Comparison of ENCODE assay signal across 23 cellular contexts in genomic region chr19:49544154-49544553, GRCh38. TPM values are rescaled to one million over a fixed set of nuclear protein-coding genes. Genes with fewer than 3 reads are reported as not detected.
DNase-seq lines count a peak whose midpoint lies in the region; ATAC-seq and TF ChIP-seq lines count a peak whose summit lies in the region.
"Had no signal": no experiment of that assay in that cellular context is flagged by ENCODE, and none has a peak within 500 bp of the region (broad histone marks: within the 10 kb centered on the region; RNA-seq: fewer than 3 reads in every experiment).

No MANE protein-coding gene starts in this region.

- peak overlapping the region; percentile 26 for H3K27ac Mint-ChIP-seq in T-helper 1 cell treated with Interleukin-12 subunit alpha and Interleukin-12 subunit beta and Interleukin-4 antibody, amounts not matched to agents 30 μg/mL and 1 μg/mL, for 36 hours
- peak overlapping the region; percentile 13 to 85 (median 52) for H3K27ac Mint-ChIP-seq in CD4-positive, CD25-positive, alpha-beta regulatory T cell
- peak overlapping the region; percentile 64 for H3K27ac Mint-ChIP-seq in activated T-helper 1 cell treated with anti-CD3 and anti-CD28 coated beads, Interleukin-12 subunit alpha, Interleukin-12 subunit beta, Interleukin-2, Interleukin-4 antibody, amounts not matched to agents 30 ng/mL and 10 ng/mL and 1 ng/mL, durations not matched to agents 14 hours and 24 hours and 36 hours
- H3K27ac Mint-ChIP-seq in nephron, result peak overlapping the region in 2 of 3 experiments; percentile 14 to 28
- H3K27ac Mint-ChIP-seq: type B pancreatic cell had no signal

- no peak for TF ChIP-seq CTCF in nephron (IDR thresholded peaks at IDR 0.05; ENCODE audit: unreplicated experiment in 3 of 3)
- TF ChIP-seq CTCF in omental fat pad (IDR thresholded peaks at IDR 0.05), result no peak

- no peaks in the 10 kb centered on the region for H3K27me3 Mint-ChIP-seq in T-helper 1 cell treated with Interleukin-12 subunit alpha and Interleukin-12 subunit beta and Interleukin-4 antibody, amounts not matched to agents 30 μg/mL and 1 μg/mL, for 36 hours (ENCODE audit: low read depth)
- no peaks in the 10 kb centered on the region for H3K27me3 Mint-ChIP-seq in CD4-positive, CD25-positive, alpha-beta regulatory T cell
- no peaks in the 10 kb centered on the region for H3K27me3 Mint-ChIP-seq in activated T-helper 1 cell treated with anti-CD3 and anti-CD28 coated beads, Interleukin-12 subunit alpha, Interleukin-12 subunit beta, Interleukin-2, Interleukin-4 antibody, amounts not matched to agents 30 ng/mL and 10 ng/mL and 1 ng/mL, durations not matched to agents 14 hours and 24 hours and 36 hours (ENCODE audit: insufficient read depth)
- no peaks in the 10 kb centered on the region for H3K27me3 Mint-ChIP-seq in nephron (ENCODE audit: low read depth)
- H3K27me3 Mint-ChIP-seq: type B pancreatic cell had no signal

- peaks cover 4% of the 10 kb centered on the region for H3K36me3 Mint-ChIP-seq in T-helper 1 cell treated with Interleukin-12 subunit alpha and Interleukin-12 subunit beta and Interleukin-4 antibody, amounts not matched to agents 30 μg/mL and 1 μg/mL, for 36 hours (ENCODE audit: low read depth)
- H3K36me3 Mint-ChIP-seq in CD4-positive, CD25-positive, alpha-beta regulatory T cell, result peaks cover 7% of the 10 kb centered on the region
- no peaks in the 10 kb centered on the region for H3K36me3 Mint-ChIP-seq in activated T-helper 1 cell treated with anti-CD3 and anti-CD28 coated beads, Interleukin-12 subunit alpha, Interleukin-12 subunit beta, Interleukin-2, Interleukin-4 antibody, amounts not matched to agents 30 ng/mL and 10 ng/mL and 1 ng/mL, durations not matched to agents 14 hours and 24 hours and 36 hours (ENCODE audit: low read depth)
- H3K36me3 Mint-ChIP-seq in nephron (ENCODE audit: low read depth), result peaks cover 8% of the 10 kb centered on the region
- H3K36me3 Mint-ChIP-seq: type B pancreatic cell had no signal

- H3K4me1 ChIP-seq in CD4-positive, CD25-positive, alpha-beta regulatory T cell (ENCODE audit: control insufficient read depth, insufficient read depth, low read length, poor library complexity, severe bottlenecking), result peaks cover 16% of the 10 kb centered on the region
- H3K4me1 ChIP-seq: prostate gland had no signal

- H3K9me3 Mint-ChIP-seq in T-helper 1 cell treated with Interleukin-12 subunit alpha and Interleukin-12 subunit beta and Interleukin-4 antibody, amounts not matched to agents 30 μg/mL and 1 μg/mL, for 36 hours, result no peaks in the 10 kb centered on the region
- no peaks in the 10 kb centered on the region for H3K9me3 Mint-ChIP-seq in CD4-positive, CD25-positive, alpha-beta regulatory T cell
- no peaks in the 10 kb centered on the region for H3K9me3 Mint-ChIP-seq in activated T-helper 1 cell treated with anti-CD3 and anti-CD28 coated beads, Interleukin-12 subunit alpha, Interleukin-12 subunit beta, Interleukin-2, Interleukin-4 antibody, amounts not matched to agents 30 ng/mL and 10 ng/mL and 1 ng/mL, durations not matched to agents 14 hours and 24 hours and 36 hours
- no peaks in the 10 kb centered on the region for H3K9me3 Mint-ChIP-seq in nephron
- H3K9me3 Mint-ChIP-seq: type B pancreatic cell had no signal

- H3K4me3 ChIP-seq in CD4-positive, CD25-positive, alpha-beta regulatory T cell (ENCODE audit: low read depth, low read length), result no peak overlapping the region
- H3K4me3 ChIP-seq: HAP-1, lower lobe of right lung, mucosa of descending colon, prostate gland had no signal

- ATAC-seq in CD4-positive, CD25-positive, alpha-beta regulatory T cell (ENCODE audit: low read depth in 2 of 2), result no peak
- ATAC-seq in omental fat pad (ENCODE audit: low FRiP score), result no peak
- ATAC-seq: lower lobe of right lung, mucosa of descending colon had no signal

- peaks cover 25% of the 10 kb centered on the region for H3K4me1 Mint-ChIP-seq in T-helper 1 cell treated with Interleukin-12 subunit alpha and Interleukin-12 subunit beta and Interleukin-4 antibody, amounts not matched to agents 30 μg/mL and 1 μg/mL, for 36 hours (ENCODE audit: low read depth)
- peaks cover 5 to 28% (median 21%) of the 10 kb centered on the region in 4 donors for H3K4me1 Mint-ChIP-seq in CD4-positive, CD25-positive, alpha-beta regulatory T cell
- peaks cover 26% of the 10 kb centered on the region for H3K4me1 Mint-ChIP-seq in activated T-helper 1 cell treated with anti-CD3 and anti-CD28 coated beads, Interleukin-12 subunit alpha, Interleukin-12 subunit beta, Interleukin-2, Interleukin-4 antibody, amounts not matched to agents 30 ng/mL and 10 ng/mL and 1 ng/mL, durations not matched to agents 14 hours and 24 hours and 36 hours (ENCODE audit: low read depth)
- H3K4me1 Mint-ChIP-seq in nephron, result peaks cover 14% of the 10 kb centered on the region

- no peak overlapping the region for H3K4me3 Mint-ChIP-seq in T-helper 1 cell treated with Interleukin-12 subunit alpha and Interleukin-12 subunit beta and Interleukin-4 antibody, amounts not matched to agents 30 μg/mL and 1 μg/mL, for 36 hours
- peak overlapping the region in 2 of 4 donors; percentile 24 to 49 for H3K4me3 Mint-ChIP-seq in CD4-positive, CD25-positive, alpha-beta regulatory T cell
- no peak overlapping the region for H3K4me3 Mint-ChIP-seq in activated T-helper 1 cell treated with anti-CD3 and anti-CD28 coated beads, Interleukin-12 subunit alpha, Interleukin-12 subunit beta, Interleukin-2, Interleukin-4 antibody, amounts not matched to agents 30 ng/mL and 10 ng/mL and 1 ng/mL, durations not matched to agents 14 hours and 24 hours and 36 hours
- no peak overlapping the region for H3K4me3 Mint-ChIP-seq in nephron
- H3K4me3 Mint-ChIP-seq: type B pancreatic cell had no signal

- no peak for DNase-seq in T-helper 1 cell
- DNase-seq in CD4-positive, CD25-positive, alpha-beta regulatory T cell, result no peak
- no peak for DNase-seq in activated T-helper 1 cell treated with anti-CD3 and anti-CD28 coated beads, Interleukin-12 subunit alpha, Interleukin-12 subunit beta, Interleukin-2, Interleukin-4 antibody, amounts not matched to agents 30 ng/mL and 10 ng/mL and 1 ng/mL, durations not matched to agents 14 hours and 24 hours and 36 hours (ENCODE audit: low spot score)
- DNase-seq in omental fat pad (ENCODE audit: low spot score), result no peak
- DNase-seq in RPMI8226, result no peak
- DNase-seq in NCI-H446 (lab: John Stamatoyannopoulos, UW), result no peak
- DNase-seq: activated CD4-positive, alpha-beta T cell treated with anti-CD3 and anti-CD28 coated beads, Interleukin-2, amount 50 U/mL, for 1 hour; activated effector memory CD4-positive, alpha-beta T cell treated with anti-CD3 and anti-CD28 coated beads, Interleukin-2, amount 50 U/mL, for 16 hours; amygdala; kidney; lower lobe of right lung; mucosa of descending colon; NCI-H1092; NCI-H187 treated with DMSO at 0.1 percent for 48 hours; NCI-H526 treated with DMSO at 0.1 percent for 48 hours had no signal

- no peaks in the 10 kb centered on the region for H3K9me3 ChIP-seq in CD4-positive, CD25-positive, alpha-beta regulatory T cell (ENCODE audit: control insufficient read depth in 2 of 2, low read length in 2 of 2)
- H3K9me3 ChIP-seq: HAP-1, lower lobe of right lung, mucosa of descending colon, prostate gland had no signal

- intact Hi-C loops in activated T-helper 1 cell treated with anti-CD3 and anti-CD28 coated beads, Interleukin-12 subunit alpha, Interleukin-12 subunit beta, Interleukin-2, Interleukin-4 antibody, amounts not matched to agents 30 ng/mL and 10 ng/mL and 1 ng/mL, durations not matched to agents 14 hours and 24 hours and 36 hours (cut with micrococcal nuclease), result no loop called here

- H3K27me3 ChIP-seq in CD4-positive, CD25-positive, alpha-beta regulatory T cell (ENCODE audit: control insufficient read depth, insufficient read depth, low read length), result no peaks in the 10 kb centered on the region

- H3K36me3 ChIP-seq in CD4-positive, CD25-positive, alpha-beta regulatory T cell (ENCODE audit: control insufficient read depth, insufficient read depth, low read length), result no peaks in the 10 kb centered on the region
- H3K36me3 ChIP-seq: HAP-1, prostate gland had no signal

- H3K27ac ChIP-seq in CD4-positive, CD25-positive, alpha-beta regulatory T cell (ENCODE audit: insufficient read depth, low read length, poor library complexity, severe bottlenecking), result no peak overlapping the region
- H3K27ac ChIP-seq: lower lobe of right lung, prostate gland, VCaP had no signal

RNA-seq across cellular contexts. Expression of gene RCN3, which starts 16.4 kb away (rescaled TPM):
- 3.6 TPM for total RNA-seq in CD4-positive, CD25-positive, alpha-beta regulatory T cell
- 1 to 10 TPM; 1.5 to 5.5 (median 2.5) TPM for polyA plus RNA-seq in CD4-positive, CD25-positive, alpha-beta regulatory T cell
- total RNA-seq in activated T-helper 1 cell treated with anti-CD3 and anti-CD28 coated beads, Interleukin-12 subunit alpha, Interleukin-12 subunit beta, Interleukin-2, Interleukin-4 antibody, amounts not matched to agents 30 ng/mL and 10 ng/mL and 1 ng/mL, durations not matched to agents 14 hours and 24 hours and 36 hours, result 2.0 and 2.1 TPM in 2 replicates
- 10 to 100 TPM; 23.7 to 70.1 (median 26.9) TPM for total RNA-seq in omental fat pad
- total RNA-seq: A172 had no signal

RNA-seq across cellular contexts. Expression of gene FCGRT, which starts 31.7 kb away (rescaled TPM):
- 23.3 TPM for total RNA-seq in CD4-positive, CD25-positive, alpha-beta regulatory T cell
- polyA plus RNA-seq in CD4-positive, CD25-positive, alpha-beta regulatory T cell, result 10 to 100 TPM; 43.0 to 63.0 (median 49.8) TPM
- 0.88 and 1.1 TPM in 2 replicates for total RNA-seq in activated T-helper 1 cell treated with anti-CD3 and anti-CD28 coated beads, Interleukin-12 subunit alpha, Interleukin-12 subunit beta, Interleukin-2, Interleukin-4 antibody, amounts not matched to agents 30 ng/mL and 10 ng/mL and 1 ng/mL, durations not matched to agents 14 hours and 24 hours and 36 hours
- 100 to 1,000 TPM; 314 to 479 (median 337) TPM for total RNA-seq in omental fat pad

RNA-seq across cellular contexts. Expression of gene NOSIP, which starts 36.2 kb away (rescaled TPM):
- total RNA-seq in CD4-positive, CD25-positive, alpha-beta regulatory T cell, result 124 TPM
- 100 to 1,000 TPM; 262 to 385 (median 285) TPM for polyA plus RNA-seq in CD4-positive, CD25-positive, alpha-beta regulatory T cell
- 72.1 and 77.5 TPM in 2 replicates for total RNA-seq in activated T-helper 1 cell treated with anti-CD3 and anti-CD28 coated beads, Interleukin-12 subunit alpha, Interleukin-12 subunit beta, Interleukin-2, Interleukin-4 antibody, amounts not matched to agents 30 ng/mL and 10 ng/mL and 1 ng/mL, durations not matched to agents 14 hours and 24 hours and 36 hours
- total RNA-seq in omental fat pad, result 10 to 100 TPM; 36.9 to 70.8 (median 46.4) TPM

RNA-seq across cellular contexts. Expression of gene PRRG2, which starts 37.0 kb away (rescaled TPM):
- total RNA-seq in CD4-positive, CD25-positive, alpha-beta regulatory T cell, result 0.84 TPM
- polyA plus RNA-seq in CD4-positive, CD25-positive, alpha-beta regulatory T cell, result not detected
- 0.59 and 1.2 TPM in 2 replicates for total RNA-seq in activated T-helper 1 cell treated with anti-CD3 and anti-CD28 coated beads, Interleukin-12 subunit alpha, Interleukin-12 subunit beta, Interleukin-2, Interleukin-4 antibody, amounts not matched to agents 30 ng/mL and 10 ng/mL and 1 ng/mL, durations not matched to agents 14 hours and 24 hours and 36 hours
- 1 to 10 TPM in 2 of 4 donors, under 1 TPM in 1, not detected in 1; 0.79 to 5.2 (median 2.3) TPM for total RNA-seq in omental fat pad
- total RNA-seq: RPMI7951 had no signal

RNA-seq across cellular contexts. Expression of gene PRR12, which starts 46.8 kb away (rescaled TPM):
- total RNA-seq in CD4-positive, CD25-positive, alpha-beta regulatory T cell, result 50.2 TPM
- under 1 TPM; 0.05 to 0.18 (median 0.16) TPM for polyA plus RNA-seq in CD4-positive, CD25-positive, alpha-beta regulatory T cell
- total RNA-seq in activated T-helper 1 cell treated with anti-CD3 and anti-CD28 coated beads, Interleukin-12 subunit alpha, Interleukin-12 subunit beta, Interleukin-2, Interleukin-4 antibody, amounts not matched to agents 30 ng/mL and 10 ng/mL and 1 ng/mL, durations not matched to agents 14 hours and 24 hours and 36 hours, result 32.3 and 34.2 TPM in 2 replicates
- total RNA-seq in omental fat pad, result 10 to 100 TPM in 1 of 4 donors, 1 to 10 TPM in 3; 3.3 to 11.3 (median 4.1) TPM

Comparison
In these comparisons a context has a peak if more than half of its experiments do, and no peak if none do; other contexts are left out.
1. RNA of gene FCGRT, which starts 31.7 kb away (total RNA-seq): 314 to 479 TPM in omental fat pad; 23.3 TPM in CD4-positive, CD25-positive, alpha-beta regulatory T cell (single experiment) and 0.88 to 1.1 TPM in activated T-helper 1 cell treated with anti-CD3 and anti-CD28 coated beads, Interleukin-12 subunit alpha, Interleukin-12 subunit beta, Interleukin-2, Interleukin-4 antibody, amounts not matched to agents 30 ng/mL and 10 ng/mL and 1 ng/mL, durations not matched to agents 14 hours and 24 hours and 36 hours; every median in the first group is over 10 times any median in the second.
2. Peak in every context shown above with its lines, with median percentiles within 50 percentile points of each other: H3K27ac Mint-ChIP-seq.